ENCODE assay signal across 1 cellular context in the genomic region with DNA sequence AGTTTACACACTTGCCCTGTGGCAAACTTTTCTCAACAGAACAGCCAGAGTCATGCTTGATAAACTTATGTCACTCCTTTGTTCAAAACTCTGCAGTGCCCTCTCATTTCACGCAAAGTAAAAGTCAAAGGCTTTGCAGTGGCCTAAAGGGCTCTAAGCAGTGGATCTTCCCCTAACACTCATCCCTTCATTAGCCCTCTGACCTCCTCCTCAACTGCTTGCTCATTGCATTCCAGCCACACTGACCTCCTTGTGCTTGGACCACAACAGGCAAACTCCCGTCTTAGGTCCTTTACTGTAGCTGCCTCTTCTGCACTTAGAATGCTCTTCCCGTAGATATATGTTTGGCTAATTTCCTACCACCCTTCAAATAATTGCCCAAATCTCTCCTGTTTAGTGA.
TF ChIP-seq lines count a peak whose summit lies in the region.

No MANE protein-coding gene starts in this region.

TF ChIP-seq in IMR-90, 13 proteins besides CTCF, POLR2A, EP300 and RAD21:
- TF ChIP-seq BHLHE40 (IDR thresholded peaks at IDR 0.05; ENCODE audit: low read depth, low read length) (no peak), CEBPB (IDR thresholded peaks at IDR 0.05; ENCODE audit: low read depth, low read length) (no peak), NFE2L2 (IDR thresholded peaks at IDR 0.05; ENCODE audit: low read depth, low read length) (no peak), RCOR1 (IDR thresholded peaks at IDR 0.05; ENCODE audit: insufficient replicate concordance, low read length) (no peak), MAFK (IDR thresholded peaks at IDR 0.05; ENCODE audit: low read depth, low read length) (no peak), MXI1 (IDR thresholded peaks at IDR 0.05; ENCODE audit: borderline replicate concordance, low read depth, low read length) (no peak), CHD1 (IDR thresholded peaks at IDR 0.05; ENCODE audit: low read depth, low read length) (no peak), MAZ (IDR thresholded peaks at IDR 0.05; ENCODE audit: borderline replicate concordance, low read depth, low read length) (no peak), SMC3 (IDR thresholded peaks at IDR 0.05; ENCODE audit: low read depth, low read length) (no peak), USF2 (IDR thresholded peaks at IDR 0.05; ENCODE audit: low read depth, low read length) (no peak), RFX5 (IDR thresholded peaks at IDR 0.05; ENCODE audit: low read depth, low read length) (no peak), FOS (IDR thresholded peaks at IDR 0.05; ENCODE audit: low read depth, low read length) (no peak)
- TF ChIP-seq, protein P1, sequence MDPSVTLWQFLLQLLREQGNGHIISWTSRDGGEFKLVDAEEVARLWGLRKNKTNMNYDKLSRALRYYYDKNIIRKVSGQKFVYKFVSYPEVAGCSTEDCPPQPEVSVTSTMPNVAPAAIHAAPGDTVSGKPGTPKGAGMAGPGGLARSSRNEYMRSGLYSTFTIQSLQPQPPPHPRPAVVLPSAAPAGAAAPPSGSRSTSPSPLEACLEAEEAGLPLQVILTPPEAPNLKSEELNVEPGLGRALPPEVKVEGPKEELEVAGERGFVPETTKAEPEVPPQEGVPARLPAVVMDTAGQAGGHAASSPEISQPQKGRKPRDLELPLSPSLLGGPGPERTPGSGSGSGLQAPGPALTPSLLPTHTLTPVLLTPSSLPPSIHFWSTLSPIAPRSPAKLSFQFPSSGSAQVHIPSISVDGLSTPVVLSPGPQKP (IDR thresholded peaks at IDR 0.05; ENCODE audit: borderline replicate concordance, low read depth, low read length) = no peak
